ENCODE assay signal across 1 cellular context in genomic region chr16:49183911-49184310, GRCh38.
TF ChIP-seq lines count a peak whose summit lies in the region.

No MANE protein-coding gene starts in this region.

TF ChIP-seq in GM23338, 12 proteins besides CTCF, POLR2A, EP300 and RAD21 (continued from another document):
- peak; percentile 66; the same call in 1 of the 2 replicates for TF ChIP-seq ZNF462 (CRISPR knock-in tag; IDR thresholded peaks at IDR 0.05)
